In genomic region chr2:182666674-182667320, GRCh38 we compare ENCODE assay signal across 8 cellular contexts. TPM values are rescaled to one million over a fixed set of nuclear protein-coding genes. Genes with fewer than 3 reads are reported as not detected.
DNase-seq lines count a peak whose midpoint lies in the region; ATAC-seq and TF ChIP-seq lines count a peak whose summit lies in the region.

No MANE protein-coding gene starts in this region.

- no peaks in the 10 kb centered on the region for H3K4me1 ChIP-seq in thyroid gland

- H3K27ac ChIP-seq in VCaP (no peak overlapping the region), thyroid gland (no peak overlapping the region)

- DNase-seq in activated naive CD4-positive, alpha-beta T cell treated with anti-CD3 and anti-CD28 coated beads, Interleukin-2, amount 50 U/mL, for 72 hours (ENCODE audit: low spot score in 2 of 2) = peak in 1 of 2 donors; percentile 9
- no peak for DNase-seq in activated naive CD4-positive, alpha-beta T cell (lab: John Stamatoyannopoulos, UW)
- DNase-seq in left lobe of liver (ENCODE audit: low spot score) = no peak
- no peak for DNase-seq in thyroid gland
- no peak for DNase-seq in hypothalamus (lab: John Stamatoyannopoulos, UW)

- peak; percentile 69 to 80 for ATAC-seq in activated naive CD4-positive, alpha-beta T cell treated with anti-CD3 and anti-CD28 coated beads, Interleukin-2, amount 50 U/mL, for 72 hours
- ATAC-seq in GM21381 (IDR thresholded peaks at IDR 0.05; ENCODE audit: unreplicated experiment) (peak; percentile 87), HG03521 (IDR thresholded peaks at IDR 0.05; ENCODE audit: unreplicated experiment) (peak; percentile 73), left lobe of liver (peak; percentile 72)

- TF ChIP-seq POLR2A in thyroid gland (IDR thresholded peaks at IDR 0.05) = no peak

- H3K9me3 ChIP-seq in thyroid gland = no peaks in the 10 kb centered on the region

- no peak overlapping the region for H3K4me3 ChIP-seq in thyroid gland (replicated peaks in 1 of 3)

- no peaks in the 10 kb centered on the region for H3K27me3 ChIP-seq in thyroid gland

- no peak overlapping the region for H3K27ac Mint-ChIP-seq in activated naive CD4-positive, alpha-beta T cell treated with anti-CD3 and anti-CD28 coated beads, Interleukin-2, amount 50 U/mL, for 72 hours

- H3K36me3 ChIP-seq in thyroid gland = no peaks in the 10 kb centered on the region

- peak; percentile 73 for TF ChIP-seq CTCF in VCaP (conservative IDR thresholded peaks at IDR 0.05)
- TF ChIP-seq CTCF in thyroid gland (IDR thresholded peaks at IDR 0.05) = peak in 3 of 6 experiments; percentile 16 to 50 (median 32)

- 78% methylated on average over 1 of the region's 1 CpG for WGBS in thyroid gland, 2 donors

- intact Hi-C loops in thyroid gland (cut with DNase I) = no loop called here

- H3K36me3 Mint-ChIP-seq in activated naive CD4-positive, alpha-beta T cell treated with anti-CD3 and anti-CD28 coated beads, Interleukin-2, amount 50 U/mL, for 72 hours = no peaks in the 10 kb centered on the region

- no peaks in the 10 kb centered on the region for H3K9me3 Mint-ChIP-seq in activated naive CD4-positive, alpha-beta T cell treated with anti-CD3 and anti-CD28 coated beads, Interleukin-2, amount 50 U/mL, for 72 hours

RNA-seq across cellular contexts. Expression of gene DNAJC10, which starts 49.3 kb away (rescaled TPM):
- total RNA-seq in activated naive CD4-positive, alpha-beta T cell treated with anti-CD3 and anti-CD28 coated beads, Interleukin-2, amount 50 U/mL, for 72 hours = 10 to 100 TPM; 36.9 to 37.2 TPM
- total RNA-seq in left lobe of liver (32.9 TPM), thyroid gland (10 to 100 TPM; 76.4 to 99.4 (median 86.0) TPM)
